ENCODE assay signal across 9 cellular contexts in genomic region chr5:177447066-177447610, GRCh38. TPM values are rescaled to one million over a fixed set of nuclear protein-coding genes. Genes with fewer than 3 reads are reported as not detected.
DNase-seq lines count a peak whose midpoint lies in the region; ATAC-seq and TF ChIP-seq lines count a peak whose summit lies in the region.
"Had no signal": no experiment of that assay in that cellular context is flagged by ENCODE, and none has a peak within 500 bp of the region (broad histone marks: within the 10 kb centered on the region; RNA-seq: fewer than 3 reads in every experiment).

No MANE protein-coding gene starts in this region.

- peak; percentile 23 for ATAC-seq in HG02610 (IDR thresholded peaks at IDR 0.05; ENCODE audit: unreplicated experiment)
- peak; percentile 25 for ATAC-seq in activated CD4-positive, CD25-positive, alpha-beta regulatory T cell treated with anti-CD3 and anti-CD28 coated beads, Interleukin-2, amount 50 U/mL, for 24 hours

- WGBS in liver = under 1% methylated on average over 50 of the region's 52 CpGs

- H3K27me3 ChIP-seq in liver (ENCODE audit: control insufficient read depth in 4 of 4, insufficient read depth in 4 of 4, low read length in 3 of 4) = no peaks in the 10 kb centered on the region

- no peak for TF ChIP-seq RAD21 in liver (IDR thresholded peaks at IDR 0.05)

- H3K4me3 ChIP-seq in liver (ENCODE audit: low read depth in 1 of 3, low read length in 3 of 3) = peak overlapping the region in 2 of 3 donors; percentile 37 to 65

- no peak for TF ChIP-seq CTCF in liver (IDR thresholded peaks at IDR 0.05; ENCODE audit: low read depth, low read length, missing input control)

- H3K4me1 ChIP-seq in liver (ENCODE audit: control insufficient read depth in 4 of 4, insufficient read depth in 4 of 4, low read length in 3 of 4) = peaks cover 5 to 18% (median 9%) of the 10 kb centered on the region in 4 donors

- no peaks in the 10 kb centered on the region for H3K9me3 ChIP-seq in liver (ENCODE audit: control insufficient read depth in 4 of 4, low read length in 3 of 4)

- H3K36me3 ChIP-seq in liver (ENCODE audit: control insufficient read depth in 4 of 4, insufficient read depth in 3 of 4, low read depth in 1 of 4, low read length in 3 of 4) = no peaks in the 10 kb centered on the region

- no peak overlapping the region for H3K9ac ChIP-seq in liver (ENCODE audit: low read depth in 1 of 2, low read length in 2 of 2)

- H3K27ac ChIP-seq in cingulate gyrus (ENCODE audit: low read depth, low read length) (peak overlapping the region; percentile 84), liver (ENCODE audit: low read depth in 1 of 2, low read length in 2 of 2) (no peak overlapping the region)

- peak; percentile 33 for DNase-seq in NCI-H1436 (lab: John Stamatoyannopoulos, UW)
- no peak for DNase-seq in NCI-H1436 treated with DMSO at 0.1 percent for 48 hours (lab: John Stamatoyannopoulos, UW)
- DNase-seq in NCI-H128 (lab: John Stamatoyannopoulos, UW; ENCODE audit: unreplicated experiment) = peak; percentile 45
- DNase-seq in stimulated activated CD8-positive, alpha-beta memory T cell treated with anti-CD3 and anti-CD28 coated beads, Interleukin-7, amount 100 ng/mL, for 24 hours (ENCODE audit: low read depth) = peak; percentile 44

TF ChIP-seq in liver, 16 proteins besides CTCF, POLR2A, EP300 and RAD21:
- TF ChIP-seq RXRA (IDR thresholded peaks at IDR 0.05) = no peak
- no peak for TF ChIP-seq EGR1 (IDR thresholded peaks at IDR 0.05; ENCODE audit: low read depth in 2 of 2)
- no peak for TF ChIP-seq FOXA2 (IDR thresholded peaks at IDR 0.05)
- TF ChIP-seq TAF1 (conservative IDR thresholded peaks at IDR 0.05) = no peak
- TF ChIP-seq REST (IDR thresholded peaks at IDR 0.05) = no peak
- TF ChIP-seq HNF4G (IDR thresholded peaks at IDR 0.05) = no peak
- TF ChIP-seq SP1 (IDR thresholded peaks at IDR 0.05) = no peak
- TF ChIP-seq JUND (IDR thresholded peaks at IDR 0.05) = no peak
- TF ChIP-seq GABPA (IDR thresholded peaks at IDR 0.05 in 1 of 2, conservative IDR thresholded peaks at IDR 0.05 in 1 of 2) = no peak
- TF ChIP-seq MAX (IDR thresholded peaks at IDR 0.05) = no peak
- TF ChIP-seq NR2F2 (IDR thresholded peaks at IDR 0.05) = no peak
- TF ChIP-seq YY1 (IDR thresholded peaks at IDR 0.05) = no peak
- no peak for TF ChIP-seq FOXA1 (IDR thresholded peaks at IDR 0.05)
- no peak for TF ChIP-seq ATF3 (IDR thresholded peaks at IDR 0.05)
- no peak for TF ChIP-seq HNF4A (conservative IDR thresholded peaks at IDR 0.05)
- TF ChIP-seq ZBTB33 (IDR thresholded peaks at IDR 0.05) = no peak

RNA-seq across cellular contexts. Expression of gene PRR7, which starts 0.5 kb away (rescaled TPM):
- total RNA-seq in liver = under 1 TPM; 0.17 to 0.37 TPM
- 1 to 10 TPM in 1 of 2 donors, under 1 TPM in 1; 0.60 to 1.4 TPM for polyA plus RNA-seq in liver

RNA-seq across cellular contexts. Expression of gene GRK6, which starts 20.7 kb away (rescaled TPM):
- 10 to 100 TPM; 15.2 to 24.0 TPM for total RNA-seq in liver
- 1 to 10 TPM; 3.1 to 6.4 TPM for polyA plus RNA-seq in liver

RNA-seq across cellular contexts. Expression of gene DBN1, which starts 26.3 kb away (rescaled TPM):
- total RNA-seq in liver = 1 to 10 TPM; 2.3 to 4.9 TPM
- polyA plus RNA-seq in liver = 1 to 10 TPM; 1.5 to 1.8 TPM

RNA-seq across cellular contexts. Expression of gene F12, which starts 37.8 kb away (rescaled TPM):
- 100 to 1,000 TPM in 1 of 2 donors, 10 to 100 TPM in 1; 27.7 to 256 TPM for total RNA-seq in liver
- polyA plus RNA-seq in liver = 100 to 1,000 TPM; 294 to 328 TPM

RNA-seq across cellular contexts. Expression of gene PFN3, which starts 46.7 kb away (rescaled TPM):
- total RNA-seq in liver = not detected
- not detected for polyA plus RNA-seq in liver
- total RNA-seq: renal cortical epithelial cell had no signal
